In the genomic region with DNA sequence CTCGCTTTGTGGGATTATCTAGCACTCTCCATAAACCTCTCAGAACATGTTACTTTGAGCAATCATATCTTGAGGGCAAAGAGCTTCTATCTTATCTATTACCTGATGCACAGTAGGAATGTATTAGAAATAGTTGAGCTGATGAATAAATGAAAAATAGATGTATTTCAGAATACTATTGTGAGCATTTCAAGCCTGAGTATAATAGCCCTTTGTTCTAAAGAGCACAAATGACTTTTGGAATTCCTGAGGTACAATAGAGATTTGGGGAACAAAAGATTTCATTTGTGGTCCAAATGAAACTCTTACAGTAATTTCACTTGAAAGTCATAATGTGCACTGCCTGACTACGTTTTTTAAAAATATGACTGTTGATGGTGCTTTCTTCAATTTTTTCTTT, we compare ENCODE assay signal across 20 cellular contexts.
"Had no signal": no experiment of that assay in that cellular context is flagged by ENCODE, and none has a peak within 500 bp of the region (broad histone marks: within the 10 kb centered on the region; RNA-seq: fewer than 3 reads in every experiment).

No MANE protein-coding gene starts in this region.

- H3K27ac ChIP-seq: HL-60, KMS-11, SJSA1, SK-N-MC had no signal

- H3K9me3 ChIP-seq: SJSA1 had no signal

- H3K4me2 ChIP-seq: KMS-11 had no signal

- H3K4me3 ChIP-seq: K562, SJSA1, SK-N-MC had no signal

- H3K36me3 ChIP-seq: SJSA1 had no signal

- DNase-seq: Kasumi-1, MM.1S, NCI-H1092 treated with DMSO at 0.1 percent for 48 hours, NCI-H1694, NCI-H187 treated with DMSO at 0.1 percent for 48 hours, NCI-H2029 treated with DMSO at 0.1 percent for 48 hours, NCI-H2171, NCI-H226, NCI-H446, NCI-H510A, NCI-H524 treated with DMSO at 0.1 percent for 48 hours, NCI-H774, Right ventricle myocardium superior, RPMI8226, SIG-M5 had no signal

- ATAC-seq: K562 had no signal

- H3K4me1 ChIP-seq: SJSA1 had no signal

- H3K9ac ChIP-seq: KMS-11 had no signal
